In the genomic region with DNA sequence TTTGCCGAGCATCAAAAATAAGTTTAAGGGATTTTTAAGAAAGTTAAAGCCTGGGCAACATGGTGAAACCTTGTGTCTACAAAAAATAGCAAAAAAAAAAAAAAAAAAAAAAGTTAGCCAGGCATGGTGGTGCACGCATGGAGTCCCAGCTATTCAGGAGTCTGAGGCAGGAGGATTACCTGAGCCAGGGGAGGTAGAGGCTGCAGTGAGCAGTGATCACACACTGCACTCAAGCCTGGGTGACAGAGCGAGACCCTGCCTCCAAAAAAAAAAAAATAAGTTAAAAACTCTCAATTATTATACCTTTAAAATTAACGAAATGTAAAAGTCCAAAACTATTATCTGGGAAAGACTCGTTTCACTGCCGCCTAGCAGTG, we compare ENCODE assay signal across 8 cellular contexts. TPM values are rescaled to one million over a fixed set of nuclear protein-coding genes. Genes with fewer than 3 reads are reported as not detected.
DNase-seq lines count a peak whose midpoint lies in the region; FAIRE-seq and TF ChIP-seq lines count a peak whose summit lies in the region.

No MANE protein-coding gene starts in this region.

- no peaks in the 10 kb centered on the region for H3K9me3 ChIP-seq in hepatocyte (ENCODE audit: low read depth)
- no peaks in the 10 kb centered on the region for H3K9me3 ChIP-seq in small intestine (ENCODE audit: control insufficient read depth, low read depth)

- H3K27ac ChIP-seq in hepatocyte (peak overlapping the region; percentile 99), small intestine (ENCODE audit: low read depth in 1 of 2, low read length in 1 of 2) (peak overlapping the region; percentile 94 to 95)

- no peak for FAIRE-seq in small intestine (lab: Jason Lieb, UNC)

- H3K27me3 ChIP-seq in H7 (ENCODE audit: control insufficient read depth, insufficient read depth, low read length) (no peaks in the 10 kb centered on the region), hepatocyte (no peaks in the 10 kb centered on the region), small intestine (ENCODE audit: control insufficient read depth in 2 of 2, insufficient read depth in 2 of 2, low read length in 2 of 2) (no peaks in the 10 kb centered on the region)

- H3K4me1 ChIP-seq in hepatocyte (ENCODE audit: insufficient read depth), result peaks cover 28% of the 10 kb centered on the region
- H3K4me1 ChIP-seq in small intestine (ENCODE audit: control insufficient read depth in 2 of 2, insufficient read depth in 1 of 2, low read depth in 1 of 2, low read length in 1 of 2), result peaks cover 3 to 4% of the 10 kb centered on the region in 2 donors

- H2AFZ ChIP-seq in hepatocyte, result no peak overlapping the region

- no peak for DNase-seq in H7
- DNase-seq in hepatocyte (ENCODE audit: low spot score), result no peak
- no peak for DNase-seq in small intestine
- no peak for DNase-seq in NCI-H2029 (lab: John Stamatoyannopoulos, UW)
- DNase-seq in UCSD-AML1 (lab: John Stamatoyannopoulos, UW; ENCODE audit: unreplicated experiment), result no peak
- no peak for DNase-seq in central memory CD4-positive, alpha-beta T cell
- DNase-seq in retina, result no peak

- peaks cover 61% of the 10 kb centered on the region for H3K79me2 ChIP-seq in hepatocyte

- peak overlapping the region; percentile 77 for H3K4me2 ChIP-seq in hepatocyte

- peaks cover 50% of the 10 kb centered on the region for H4K20me1 ChIP-seq in hepatocyte (ENCODE audit: insufficient read depth, poor library complexity, severe bottlenecking)

- H3K4me3 ChIP-seq in H7 (ENCODE audit: insufficient read depth, low read depth, low read length) (peak overlapping the region; percentile 92), WI38 (ENCODE audit: low read depth, low read length) (peak overlapping the region; percentile 89), hepatocyte (peak overlapping the region; percentile 99), small intestine (ENCODE audit: low read depth in 1 of 2, low read length in 2 of 2) (peak overlapping the region; percentile 97)

- H3K36me3 ChIP-seq in H7 (replicated peaks; ENCODE audit: control insufficient read depth, insufficient read depth, low read length) (no peaks in the 10 kb centered on the region; the same call in 1 of the 2 replicates), hepatocyte (replicated peaks; ENCODE audit: insufficient read depth, low read depth) (no peaks in the 10 kb centered on the region), small intestine (ENCODE audit: control insufficient read depth in 2 of 2, insufficient read depth in 2 of 2, low read length in 2 of 2) (no peaks in the 10 kb centered on the region)

- TF ChIP-seq CTCF in WI38 (IDR thresholded peaks at IDR 0.05; ENCODE audit: low read depth, low read length) (no peak), hepatocyte (IDR thresholded peaks at IDR 0.05; ENCODE audit: poor library complexity) (no peak)

- H3K9me2 ChIP-seq in hepatocyte (replicated peaks; ENCODE audit: insufficient read depth), result no peaks in the 10 kb centered on the region

- WGBS in hepatocyte (ENCODE audit: low lambda C conversion rate, missing lambda C conversion rate), result 34% methylated on average over 6 of the region's 6 CpGs
- WGBS in small intestine, 3 donors, result 2 to 23% (median 13%) methylated on average over 6 of the region's 6 CpGs

RNA-seq across cellular contexts. Expression of a gene that starts 1.2 kb away (rescaled TPM):
- total RNA-seq in H7 (2014; rRNA removed; shearing (Covaris generic)), result 60.9 and 64.1 TPM in 2 replicates
- total RNA-seq in hepatocyte, result 327 and 351 TPM in 2 replicates
- polyA plus RNA-seq in hepatocyte (525 and 530 TPM in 2 replicates), small intestine (100 to 1,000 TPM in 1 of 3 donors, 10 to 100 TPM in 2; 85.9 to 181 (median 90.8) TPM)

RNA-seq across cellular contexts. Expression of a gene that starts 35.0 kb away (rescaled TPM):
- 38.2 and 40.6 TPM in 2 replicates for total RNA-seq in H7 (2014; rRNA removed; shearing (Covaris generic))
- 17.5 and 21.8 TPM in 2 replicates for total RNA-seq in hepatocyte
- polyA plus RNA-seq in hepatocyte, result 14.3 and 22.2 TPM in 2 replicates
- 10 to 100 TPM in 2 of 3 donors, 1 to 10 TPM in 1; 8.8 to 22.4 (median 21.9) TPM for polyA plus RNA-seq in small intestine
